Comparison of ENCODE assay signal across 9 cellular contexts in the genomic region with DNA sequence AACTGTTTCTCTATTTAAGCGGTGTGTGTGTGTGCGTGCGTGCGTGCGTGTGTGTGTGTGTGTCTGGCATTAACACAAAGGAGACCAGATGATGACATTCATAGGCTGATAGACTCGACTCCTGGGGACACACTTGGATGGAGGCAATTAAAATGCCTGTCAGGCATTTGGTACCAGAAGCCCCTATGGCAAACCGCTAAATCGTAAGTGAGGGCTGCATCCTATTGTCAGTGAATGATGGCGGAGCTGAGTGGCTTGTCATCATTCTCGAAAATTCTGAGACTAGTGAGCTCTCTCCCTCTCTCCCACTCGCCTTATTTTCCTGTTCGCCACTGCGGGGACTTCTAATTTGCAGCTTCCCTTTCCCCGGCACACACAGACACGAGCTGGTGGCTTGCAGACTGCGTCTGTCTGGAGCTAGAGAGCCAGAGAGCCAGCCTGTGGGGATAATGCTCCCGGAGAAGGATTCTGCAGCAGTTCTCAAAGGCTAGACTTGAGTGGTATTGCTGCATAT.
DNase-seq lines count a peak whose midpoint lies in the region; ATAC-seq and TF ChIP-seq lines count a peak whose summit lies in the region.
"Had no signal": no experiment of that assay in that cellular context is flagged by ENCODE, and none has a peak within 500 bp of the region (broad histone marks: within the 10 kb centered on the region; RNA-seq: fewer than 3 reads in every experiment).

No MANE protein-coding gene starts in this region.

- peak overlapping the region; percentile 27 for H3K4me3 Mint-ChIP-seq in dendritic cell treated with granulocyte-macrophage colony-stimulating factor and Interleukin-4, amounts not matched to agents 40 ng/mL and 50 ng/mL, for 4 days
- H3K4me3 Mint-ChIP-seq in nephron (peak overlapping the region; percentile 74 to 79 (median 78)), immature natural killer cell (peak overlapping the region in 1 of 5 donors; percentile 30)

- no peaks in the 10 kb centered on the region for H3K36me3 Mint-ChIP-seq in dendritic cell treated with granulocyte-macrophage colony-stimulating factor and Interleukin-4, amounts not matched to agents 40 ng/mL and 50 ng/mL, for 4 days (ENCODE audit: low read depth)
- H3K36me3 Mint-ChIP-seq in nephron (ENCODE audit: low read depth) (no peaks in the 10 kb centered on the region), immature natural killer cell (no peaks in the 10 kb centered on the region)

- H3K27ac Mint-ChIP-seq in dendritic cell treated with granulocyte-macrophage colony-stimulating factor and Interleukin-4, amounts not matched to agents 40 ng/mL and 50 ng/mL, for 4 days: no peak overlapping the region
- H3K27ac Mint-ChIP-seq in nephron (no peak overlapping the region), immature natural killer cell (no peak overlapping the region)

- intact Hi-C loops in dendritic cell treated with granulocyte-macrophage colony-stimulating factor and Interleukin-4, amounts not matched to agents 40 ng/mL and 50 ng/mL, for 4 days (cut with micrococcal nuclease): loop anchor here (5.0 to 10.0 kb wide), 2 partner anchors 152 to 1184 kb away; no protein-coding TSS in a partner anchor

- H3K9me3 Mint-ChIP-seq in dendritic cell treated with granulocyte-macrophage colony-stimulating factor and Interleukin-4, amounts not matched to agents 40 ng/mL and 50 ng/mL, for 4 days: no peaks in the 10 kb centered on the region
- H3K9me3 Mint-ChIP-seq in nephron (no peaks in the 10 kb centered on the region), immature natural killer cell (peaks cover 0 to under 1% (median 0%) of the 10 kb centered on the region in 6 donors)

- H3K27me3 Mint-ChIP-seq in dendritic cell treated with granulocyte-macrophage colony-stimulating factor and Interleukin-4, amounts not matched to agents 40 ng/mL and 50 ng/mL, for 4 days: peaks cover 2% of the 10 kb centered on the region
- H3K27me3 Mint-ChIP-seq in nephron (ENCODE audit: low read depth): peaks cover 4% of the 10 kb centered on the region
- H3K27me3 Mint-ChIP-seq in immature natural killer cell (ENCODE audit: low read depth in 3 of 3): peaks cover 0 to 3% (median 2%) of the 10 kb centered on the region in 3 donors

- ATAC-seq in GM21447 (IDR thresholded peaks at IDR 0.05; ENCODE audit: unreplicated experiment) (no peak), GM21390 (IDR thresholded peaks at IDR 0.05; ENCODE audit: unreplicated experiment) (no peak)
- ATAC-seq: K562 had no signal

- H3K4me1 Mint-ChIP-seq in dendritic cell treated with granulocyte-macrophage colony-stimulating factor and Interleukin-4, amounts not matched to agents 40 ng/mL and 50 ng/mL, for 4 days (ENCODE audit: low read depth): peaks cover 5% of the 10 kb centered on the region
- peaks cover 7% of the 10 kb centered on the region for H3K4me1 Mint-ChIP-seq in nephron
- no peaks in the 10 kb centered on the region for H3K4me1 Mint-ChIP-seq in immature natural killer cell

- no peak for TF ChIP-seq CTCF in nephron (IDR thresholded peaks at IDR 0.05; ENCODE audit: unreplicated experiment in 3 of 3)

- DNase-seq in GM03348 (ENCODE audit: low spot score) (peak; percentile 16), NCI-H2227 treated with DMSO at 0.1 percent for 48 hours (lab: John Stamatoyannopoulos, UW) (peak; percentile 99), immature natural killer cell (no peak), 8988T (no peak)

Comparison
In these comparisons a context has a peak if more than half of its experiments do, and no peak if none do; other contexts are left out.
1. DNase-seq: peak in GM03348 (single experiment) and NCI-H2227 treated with DMSO at 0.1 percent for 48 hours (single experiment); none in immature natural killer cell (0 of 3) and 8988T (single experiment).